Comparison of ENCODE assay signal across 9 cellular contexts in genomic region chr9:134475051-134475790, GRCh38.
DNase-seq lines count a peak whose midpoint lies in the region; ATAC-seq and TF ChIP-seq lines count a peak whose summit lies in the region.
"Had no signal": no experiment of that assay in that cellular context is flagged by ENCODE, and none has a peak within 500 bp of the region (broad histone marks: within the 10 kb centered on the region; RNA-seq: fewer than 3 reads in every experiment).

No MANE protein-coding gene starts in this region.

- TF ChIP-seq CTCF in cardiac muscle cell (IDR thresholded peaks at IDR 0.05; ENCODE audit: low read depth, low read length) = peak; percentile 21

- H3K27ac ChIP-seq in cardiac muscle cell (no peak overlapping the region), skin epidermis (peak overlapping the region in 18 of 21 experiments; percentile 7 to 83 (median 53))

- H3K27ac Mint-ChIP-seq in activated T-cell treated with anti-CD3 and anti-CD28 coated beads, Interleukin-2, amount 50 U/mL, for 24 hours = peak overlapping the region; percentile 68

- no peaks in the 10 kb centered on the region for H3K4me1 ChIP-seq in cardiac muscle cell (ENCODE audit: low read depth)

- H3K36me3 ChIP-seq in cardiac muscle cell = no peaks in the 10 kb centered on the region

- no peaks in the 10 kb centered on the region for H3K27me3 ChIP-seq in cardiac muscle cell

- H3K9me3 ChIP-seq in cardiac muscle cell (ENCODE audit: low read depth) = no peaks in the 10 kb centered on the region

- DNase-seq in GM03348 (ENCODE audit: low spot score) (peak; percentile 92), cardiac muscle cell (ENCODE audit: low read depth in 1 of 2, low spot score in 1 of 2) (peak in 1 of 2 donors; percentile 93), cortex of kidney (lab: John Stamatoyannopoulos, UW) (no peak), SHP77 treated with DMSO at 0.1 percent for 48 hours (lab: John Stamatoyannopoulos, UW) (no peak)
- peak; percentile 59 for DNase-seq in activated T-cell treated with anti-CD3 and anti-CD28 coated beads, Interleukin-2, amount 50 U/mL, for 24 hours
- DNase-seq: T1000 had no signal

- peaks cover 5% of the 10 kb centered on the region for H3K4me1 Mint-ChIP-seq in activated T-cell treated with anti-CD3 and anti-CD28 coated beads, Interleukin-2, amount 50 U/mL, for 24 hours (ENCODE audit: low read depth)

- no peaks in the 10 kb centered on the region for H3K36me3 Mint-ChIP-seq in activated T-cell treated with anti-CD3 and anti-CD28 coated beads, Interleukin-2, amount 50 U/mL, for 24 hours (ENCODE audit: low read depth)

- H3K9me3 Mint-ChIP-seq in activated T-cell treated with anti-CD3 and anti-CD28 coated beads, Interleukin-2, amount 50 U/mL, for 24 hours = no peaks in the 10 kb centered on the region

- ATAC-seq in HG03175 (IDR thresholded peaks at IDR 0.05; ENCODE audit: unreplicated experiment) (no peak), HG02588 (IDR thresholded peaks at IDR 0.05; ENCODE audit: unreplicated experiment) (no peak)

- no peaks in the 10 kb centered on the region for H3K27me3 Mint-ChIP-seq in activated T-cell treated with anti-CD3 and anti-CD28 coated beads, Interleukin-2, amount 50 U/mL, for 24 hours

- H3K4me3 ChIP-seq in cardiac muscle cell = no peak overlapping the region
- no peak overlapping the region for H3K4me3 ChIP-seq in skin epidermis

- H3K4me3 Mint-ChIP-seq in activated T-cell treated with anti-CD3 and anti-CD28 coated beads, Interleukin-2, amount 50 U/mL, for 24 hours = no peak overlapping the region

Comparison
In these comparisons a context has a peak if more than half of its experiments do, and no peak if none do; other contexts are left out.
1. DNase-seq: peak in GM03348 (single experiment) and activated T-cell treated with anti-CD3 and anti-CD28 coated beads, Interleukin-2, amount 50 U/mL, for 24 hours (single experiment); none in cortex of kidney (single experiment) and SHP77 treated with DMSO at 0.1 percent for 48 hours (single experiment).